ENCODE assay signal across 26 cellular contexts in genomic region chrX:57119416-57119815, GRCh38. TPM values are rescaled to one million over a fixed set of nuclear protein-coding genes. Genes with fewer than 3 reads are reported as not detected.
A peak's percentile ranks its signal among the peaks of the same experiment; 100 is the strongest.
DNase-seq lines count a peak whose midpoint lies in the region; ATAC-seq and TF ChIP-seq lines count a peak whose summit lies in the region.
"Had no signal": no experiment of that assay in that cellular context is flagged by ENCODE, and none has a peak within 500 bp of the region (broad histone marks: within the 10 kb centered on the region; RNA-seq: fewer than 3 reads in every experiment).

No MANE protein-coding gene starts in this region.

- peak overlapping the region; percentile 21 for H3K4me3 Mint-ChIP-seq in activated naive CD4-positive, alpha-beta T cell treated with anti-CD3 and anti-CD28 coated beads, Interleukin-2, amount 50 U/mL, for 24 hours
- H3K4me3 Mint-ChIP-seq in T-helper 17 cell = peak overlapping the region; percentile 49
- H3K4me3 Mint-ChIP-seq in immature natural killer cell = no peak overlapping the region
- no peak overlapping the region for H3K4me3 Mint-ChIP-seq in stimulated activated effector memory CD8-positive, alpha-beta T cell treated with anti-CD3 and anti-CD28 coated beads, Interleukin-12 subunit alpha, Interleukin-12 subunit beta, amount 100 ng/mL, for 72 hours
- no peak overlapping the region for H3K4me3 Mint-ChIP-seq in nephron progenitor cell
- H3K4me3 Mint-ChIP-seq: activated naive CD4-positive, alpha-beta T cell treated with anti-CD3 and anti-CD28 coated beads for 36 hours had no signal

- peaks cover 9% of the 10 kb centered on the region for H3K4me1 Mint-ChIP-seq in activated naive CD4-positive, alpha-beta T cell treated with anti-CD3 and anti-CD28 coated beads, Interleukin-2, amount 50 U/mL, for 24 hours
- H3K4me1 Mint-ChIP-seq in T-helper 17 cell (peaks cover 10% of the 10 kb centered on the region), immature natural killer cell (peaks cover 6 to 7% of the 10 kb centered on the region in 2 donors), nephron progenitor cell (peaks cover 7% of the 10 kb centered on the region)
- peaks cover 9% of the 10 kb centered on the region for H3K4me1 Mint-ChIP-seq in stimulated activated effector memory CD8-positive, alpha-beta T cell treated with anti-CD3 and anti-CD28 coated beads, Interleukin-12 subunit alpha, Interleukin-12 subunit beta, amount 100 ng/mL, for 72 hours

- DNase-seq in activated naive CD4-positive, alpha-beta T cell treated with anti-CD3 and anti-CD28 coated beads, Interleukin-2, amount 50 U/mL, for 72 hours (ENCODE audit: low spot score in 2 of 2) = no peak
- no peak for DNase-seq in T-helper 17 cell
- DNase-seq in immature natural killer cell = no peak
- DNase-seq in stimulated activated effector memory CD8-positive, alpha-beta T cell treated with anti-CD3 and anti-CD28 coated beads, Interleukin-12 subunit alpha, Interleukin-12 subunit beta, amount 100 ng/mL, for 72 hours (ENCODE audit: low spot score in 2 of 2) = no peak
- no peak for DNase-seq in nephron progenitor cell
- DNase-seq in NAMALWA (ENCODE audit: low spot score) = no peak
- DNase-seq: activated CD4-positive, alpha-beta T cell treated with anti-CD3 and anti-CD28 coated beads for 48 hours; activated naive CD4-positive, alpha-beta T cell treated with anti-CD3 and anti-CD28 coated beads for 36 hours; activated T-cell treated with anti-CD3 and anti-CD28 coated beads, Interleukin-2, amount 50 U/mL, for 48 hours; caudate nucleus; esophagus squamous epithelium; gastrocnemius medialis; hippocampal formation; mesenchymal stem cell; MG63; NCI-H1417 treated with DMSO at 0.1 percent for 48 hours; NCI-H2081 treated with DMSO at 0.1 percent for 48 hours; NCI-H446; NCI-H82; occipital lobe; SK-N-SH had no signal

- H3K27ac Mint-ChIP-seq in activated naive CD4-positive, alpha-beta T cell treated with anti-CD3 and anti-CD28 coated beads, Interleukin-2, amount 50 U/mL, for 24 hours = peak overlapping the region; percentile 25
- peak overlapping the region in 1 of 2 donors; percentile 44 for H3K27ac Mint-ChIP-seq in activated naive CD4-positive, alpha-beta T cell treated with anti-CD3 and anti-CD28 coated beads, Interleukin-2, amount 50 U/mL, for 72 hours
- H3K27ac Mint-ChIP-seq in T-helper 17 cell (no peak overlapping the region), immature natural killer cell (peak overlapping the region in 4 of 6 donors; percentile 3 to 56 (median 31)), nephron progenitor cell (no peak overlapping the region)
- peak overlapping the region; percentile 29 for H3K27ac Mint-ChIP-seq in stimulated activated effector memory CD8-positive, alpha-beta T cell treated with anti-CD3 and anti-CD28 coated beads, Interleukin-12 subunit alpha, Interleukin-12 subunit beta, amount 100 ng/mL, for 72 hours
- H3K27ac Mint-ChIP-seq: activated naive CD4-positive, alpha-beta T cell treated with anti-CD3 and anti-CD28 coated beads for 36 hours had no signal

- TF ChIP-seq CTCF in nephron progenitor cell (IDR thresholded peaks at IDR 0.05) = no peak

- H3K9me3 Mint-ChIP-seq in activated naive CD4-positive, alpha-beta T cell treated with anti-CD3 and anti-CD28 coated beads, Interleukin-2, amount 50 U/mL, for 24 hours = no peaks in the 10 kb centered on the region
- H3K9me3 Mint-ChIP-seq in activated naive CD4-positive, alpha-beta T cell treated with anti-CD3 and anti-CD28 coated beads, Interleukin-2, amount 50 U/mL, for 72 hours = no peaks in the 10 kb centered on the region
- H3K9me3 Mint-ChIP-seq in immature natural killer cell (no peaks in the 10 kb centered on the region), nephron progenitor cell (peaks cover 28% of the 10 kb centered on the region)
- H3K9me3 Mint-ChIP-seq in stimulated activated effector memory CD8-positive, alpha-beta T cell treated with anti-CD3 and anti-CD28 coated beads, Interleukin-12 subunit alpha, Interleukin-12 subunit beta, amount 100 ng/mL, for 72 hours = no peaks in the 10 kb centered on the region
- H3K9me3 Mint-ChIP-seq: activated naive CD4-positive, alpha-beta T cell treated with anti-CD3 and anti-CD28 coated beads for 36 hours had no signal

- peaks cover 6% of the 10 kb centered on the region for H3K36me3 Mint-ChIP-seq in activated naive CD4-positive, alpha-beta T cell treated with anti-CD3 and anti-CD28 coated beads, Interleukin-2, amount 50 U/mL, for 24 hours
- peaks cover 3 to 7% of the 10 kb centered on the region in 2 donors for H3K36me3 Mint-ChIP-seq in activated naive CD4-positive, alpha-beta T cell treated with anti-CD3 and anti-CD28 coated beads, Interleukin-2, amount 50 U/mL, for 72 hours
- H3K36me3 Mint-ChIP-seq in T-helper 17 cell (ENCODE audit: low read depth) (peaks cover 5% of the 10 kb centered on the region), immature natural killer cell (peaks cover 0 to 3% (median 0%) of the 10 kb centered on the region in 3 donors), nephron progenitor cell (ENCODE audit: low read depth) (peaks cover 24% of the 10 kb centered on the region)
- H3K36me3 Mint-ChIP-seq in stimulated activated effector memory CD8-positive, alpha-beta T cell treated with anti-CD3 and anti-CD28 coated beads, Interleukin-12 subunit alpha, Interleukin-12 subunit beta, amount 100 ng/mL, for 72 hours = peaks cover 6% of the 10 kb centered on the region

- ATAC-seq in activated naive CD4-positive, alpha-beta T cell treated with anti-CD3 and anti-CD28 coated beads, Interleukin-2, amount 50 U/mL, for 72 hours = no peak
- ATAC-seq in T-helper 17 cell = no peak
- ATAC-seq in stimulated activated effector memory CD8-positive, alpha-beta T cell treated with anti-CD3 and anti-CD28 coated beads, Interleukin-12 subunit alpha, Interleukin-12 subunit beta, amount 100 ng/mL, for 72 hours = no peak
- ATAC-seq in GM18520 (IDR thresholded peaks at IDR 0.05; ENCODE audit: unreplicated experiment) = no peak
- ATAC-seq: gastrocnemius medialis had no signal

- no peaks in the 10 kb centered on the region for H3K27me3 Mint-ChIP-seq in activated naive CD4-positive, alpha-beta T cell treated with anti-CD3 and anti-CD28 coated beads, Interleukin-2, amount 50 U/mL, for 24 hours
- H3K27me3 Mint-ChIP-seq in T-helper 17 cell (no peaks in the 10 kb centered on the region), immature natural killer cell (ENCODE audit: low read depth in 3 of 3) (peaks cover 0 to 3% (median 3%) of the 10 kb centered on the region in 3 donors), nephron progenitor cell (ENCODE audit: low read depth, poor library complexity) (peaks cover 2% of the 10 kb centered on the region)

- H3K9me3 ChIP-seq in T-helper 17 cell (ENCODE audit: control insufficient read depth, low read length, poor library complexity, severe bottlenecking) = no peaks in the 10 kb centered on the region
- H3K9me3 ChIP-seq: esophagus squamous epithelium, gastrocnemius medialis, HAP-1, MG63, SK-N-SH, tibial nerve had no signal

RNA-seq across cellular contexts. Expression of gene SPIN2B, which starts 1.9 kb away (rescaled TPM):
- total RNA-seq in activated naive CD4-positive, alpha-beta T cell treated with anti-CD3 and anti-CD28 coated beads, Interleukin-2, amount 50 U/mL, for 72 hours = 1 to 10 TPM; 6.9 to 8.5 TPM
- 1 to 10 TPM; 9.8 to 9.9 TPM for total RNA-seq in T-helper 17 cell
- polyA plus RNA-seq in immature natural killer cell = 10 to 100 TPM; 14.9 to 17.1 (median 16.1) TPM

RNA-seq across cellular contexts. Expression of gene SPIN2A, which starts 17.8 kb away (rescaled TPM):
- total RNA-seq in activated naive CD4-positive, alpha-beta T cell treated with anti-CD3 and anti-CD28 coated beads, Interleukin-2, amount 50 U/mL, for 72 hours = 1 to 10 TPM in 1 of 2 donors, under 1 TPM in 1; 0.64 to 1.2 TPM
- under 1 TPM; 0.42 to 0.67 TPM for total RNA-seq in T-helper 17 cell
- under 1 TPM in 1 of 3 donors, not detected in 2; 0.09 TPM for polyA plus RNA-seq in immature natural killer cell
- total RNA-seq: G401, gastrocnemius medialis had no signal

Comparison
In these comparisons a context has a peak if more than half of its experiments do, and no peak if none do; other contexts are left out.
1. H3K27ac Mint-ChIP-seq: peak in activated naive CD4-positive, alpha-beta T cell treated with anti-CD3 and anti-CD28 coated beads, Interleukin-2, amount 50 U/mL, for 24 hours (single experiment), immature natural killer cell (4 of 6) and stimulated activated effector memory CD8-positive, alpha-beta T cell treated with anti-CD3 and anti-CD28 coated beads, Interleukin-12 subunit alpha, Interleukin-12 subunit beta, amount 100 ng/mL, for 72 hours (single experiment); none in T-helper 17 cell (single experiment) and nephron progenitor cell (single experiment).
2. H3K4me3 Mint-ChIP-seq: peak in activated naive CD4-positive, alpha-beta T cell treated with anti-CD3 and anti-CD28 coated beads, Interleukin-2, amount 50 U/mL, for 24 hours (single experiment) and T-helper 17 cell (single experiment); none in immature natural killer cell (0 of 5), stimulated activated effector memory CD8-positive, alpha-beta T cell treated with anti-CD3 and anti-CD28 coated beads, Interleukin-12 subunit alpha, Interleukin-12 subunit beta, amount 100 ng/mL, for 72 hours (single experiment) and nephron progenitor cell (single experiment).